8 cellular contexts compared by ENCODE assay signal in genomic region chr17:75776399-75777242, GRCh38. TPM values are rescaled to one million over a fixed set of nuclear protein-coding genes. Genes with fewer than 3 reads are reported as not detected.
DNase-seq lines count a peak whose midpoint lies in the region; ATAC-seq, FAIRE-seq and TF ChIP-seq lines count a peak whose summit lies in the region.

No MANE protein-coding gene starts in this region.

- H3K4me3 ChIP-seq in A549 (peak overlapping the region; percentile 69; the same call in 1 of the 3 replicates), HL-60 (replicated peaks; ENCODE audit: insufficient read depth, low read length) (no peak overlapping the region), right atrium auricular region (peak overlapping the region; percentile 17 to 85)

- H3K9me3 ChIP-seq in A549: no peaks in the 10 kb centered on the region
- H3K9me3 ChIP-seq in right atrium auricular region: no peaks in the 10 kb centered on the region

- peaks cover 45% of the 10 kb centered on the region for H3K36me3 ChIP-seq in right atrium auricular region

- no peaks in the 10 kb centered on the region for H3K9me3 Mint-ChIP-seq in activated CD4-positive, alpha-beta memory T cell treated with anti-CD3 and anti-CD28 coated beads, Interleukin-2, amount 10 ng/mL, durations not matched to agents 7 days and 5 days
- H3K9me3 Mint-ChIP-seq in stimulated activated memory B cell treated with anti-CD40 and anti-IgM and Interleukin-4, amounts not matched to agents 10 μg/mL and 1 μg/mL and 100 μg/mL, for 72 hours: no peaks in the 10 kb centered on the region

- ATAC-seq in A549 (no peak), HG03025 (IDR thresholded peaks at IDR 0.05; ENCODE audit: low FRiP score, unreplicated experiment) (no peak)
- no peak for ATAC-seq in stimulated activated memory B cell treated with anti-CD40 and anti-IgM and Interleukin-4, amounts not matched to agents 10 μg/mL and 1 μg/mL and 100 μg/mL, for 72 hours

- TF ChIP-seq POLR2A in A549 (IDR thresholded peaks at IDR 0.05; ENCODE audit: low read length): no peak; the same call in 1 of the 2 replicates

- H3K27me3 ChIP-seq in HL-60 (ENCODE audit: insufficient read depth, poor library complexity, severe bottlenecking) (no peaks in the 10 kb centered on the region), right atrium auricular region (no peaks in the 10 kb centered on the region)

- no peak for FAIRE-seq in A549 (lab: Jason Lieb, UNC)

- H3K4me1 ChIP-seq in A549 (peaks cover 27% of the 10 kb centered on the region), right atrium auricular region (peaks cover 0 to 31% of the 10 kb centered on the region in 2 donors)

- CTCF ChIA-PET in A549 (lab: Yijun Ruan, JAX): interaction anchor here (0.6 to 9.7 kb wide), 17 partner anchors 8 to 215 kb away, joined by 3 to 131 read pairs (median 4); partner anchors contain the start of genes GALK1, SMIM5 and WBP2
- CTCF ChIA-PET in activated CD4-positive, alpha-beta memory T cell treated with anti-CD3 and anti-CD28 coated beads, Interleukin-2, amount 10 ng/mL, durations not matched to agents 7 days and 5 days (lab: Charles Lee): interaction anchor here (1.0 to 4.9 kb wide), 7 partner anchors 9 to 99 kb away, joined by 3 to 23 read pairs (median 8); partner anchors contain the start of gene GALK1

- 84% methylated on average over 15 of the region's 15 CpGs for WGBS in A549 (ENCODE audit: missing lambda C conversion rate)

- no peak for DNase-seq in A549 (ENCODE audit: low read depth in 1 of 2, low spot score in 1 of 2)
- peak in 1 of 2 experiments; percentile 86 for DNase-seq in HL-60 (ENCODE audit: low read depth in 1 of 2, low spot score in 1 of 2)
- no peak for DNase-seq in activated CD4-positive, alpha-beta memory T cell treated with anti-CD3 and anti-CD28 coated beads, Interleukin-2, amount 10 ng/mL, durations not matched to agents 7 days and 5 days
- DNase-seq in right atrium auricular region (ENCODE audit: low spot score): no peak
- DNase-seq in NCI-H2196 (lab: John Stamatoyannopoulos, UW; ENCODE audit: unreplicated experiment): no peak
- DNase-seq in central memory CD4-positive, alpha-beta T cell: no peak

- peak overlapping the region; percentile 88 for H3K4me3 Mint-ChIP-seq in activated CD4-positive, alpha-beta memory T cell treated with anti-CD3 and anti-CD28 coated beads, Interleukin-2, amount 10 ng/mL, durations not matched to agents 7 days and 5 days
- peak overlapping the region; percentile 60 for H3K4me3 Mint-ChIP-seq in stimulated activated memory B cell treated with anti-CD40 and anti-IgM and Interleukin-4, amounts not matched to agents 10 μg/mL and 1 μg/mL and 100 μg/mL, for 72 hours

- H3K27me3 Mint-ChIP-seq in activated CD4-positive, alpha-beta memory T cell treated with anti-CD3 and anti-CD28 coated beads, Interleukin-2, amount 10 ng/mL, durations not matched to agents 7 days and 5 days: no peaks in the 10 kb centered on the region
- H3K27me3 Mint-ChIP-seq in stimulated activated memory B cell treated with anti-CD40 and anti-IgM and Interleukin-4, amounts not matched to agents 10 μg/mL and 1 μg/mL and 100 μg/mL, for 72 hours: no peaks in the 10 kb centered on the region

- TF ChIP-seq CTCF in A549 (IDR thresholded peaks at IDR 0.05): no peak
- no peak for TF ChIP-seq CTCF in HL-60 (IDR thresholded peaks at IDR 0.05; ENCODE audit: insufficient read depth, low read length)
- TF ChIP-seq CTCF in right atrium auricular region (IDR thresholded peaks at IDR 0.05): no peak

- POLR2A ChIA-PET in A549 (lab: Yijun Ruan, JAX): interaction anchor here (0.7 to 4.2 kb wide), 10 partner anchors 7 to 120 kb away, joined by 3 to 40 read pairs (median 4); partner anchors contain the start of genes GALK1, TRIM47, TRIM65 and UNK
- POLR2A ChIA-PET in activated CD4-positive, alpha-beta memory T cell treated with anti-CD3 and anti-CD28 coated beads, Interleukin-2, amount 10 ng/mL, durations not matched to agents 7 days and 5 days (lab: Charles Lee): interaction anchor here (0.7 to 9.6 kb wide), 25 partner anchors 7 to 817 kb away, joined by 3 to 214 read pairs (median 5); partner anchors contain the start of genes GALK1, RECQL5, SAP30BP and SMIM5

- peak overlapping the region; percentile 79 for H3K4me2 ChIP-seq in A549

- no peak for TF ChIP-seq EP300 in A549 (IDR thresholded peaks at IDR 0.05)

- H3K4me1 Mint-ChIP-seq in activated CD4-positive, alpha-beta memory T cell treated with anti-CD3 and anti-CD28 coated beads, Interleukin-2, amount 10 ng/mL, durations not matched to agents 7 days and 5 days: peaks cover 38% of the 10 kb centered on the region
- peaks cover 40% of the 10 kb centered on the region for H3K4me1 Mint-ChIP-seq in stimulated activated memory B cell treated with anti-CD40 and anti-IgM and Interleukin-4, amounts not matched to agents 10 μg/mL and 1 μg/mL and 100 μg/mL, for 72 hours

- H3K27ac Mint-ChIP-seq in activated CD4-positive, alpha-beta memory T cell treated with anti-CD3 and anti-CD28 coated beads, Interleukin-2, amount 10 ng/mL, durations not matched to agents 7 days and 5 days: peak overlapping the region; percentile 52
- H3K27ac Mint-ChIP-seq in stimulated activated memory B cell treated with anti-CD40 and anti-IgM and Interleukin-4, amounts not matched to agents 10 μg/mL and 1 μg/mL and 100 μg/mL, for 72 hours: peak overlapping the region; percentile 96

- no peak for TF ChIP-seq RAD21 in A549 (conservative IDR thresholded peaks at IDR 0.05 in 1 of 2, IDR thresholded peaks at IDR 0.05 in 1 of 2)

- H3K27ac ChIP-seq in A549: no peak overlapping the region
- peak overlapping the region; percentile 54 for H3K27ac ChIP-seq in HL-60 (replicated peaks)
- peak overlapping the region; percentile 49 to 99 for H3K27ac ChIP-seq in right atrium auricular region

- H3K36me3 Mint-ChIP-seq in activated CD4-positive, alpha-beta memory T cell treated with anti-CD3 and anti-CD28 coated beads, Interleukin-2, amount 10 ng/mL, durations not matched to agents 7 days and 5 days (ENCODE audit: low read depth): peaks cover 41% of the 10 kb centered on the region
- peaks cover 33% of the 10 kb centered on the region for H3K36me3 Mint-ChIP-seq in stimulated activated memory B cell treated with anti-CD40 and anti-IgM and Interleukin-4, amounts not matched to agents 10 μg/mL and 1 μg/mL and 100 μg/mL, for 72 hours

TF ChIP-seq in A549, 52 proteins besides CTCF, POLR2A, EP300 and RAD21 (continues in another document):
- TF ChIP-seq NFE2L2 (conservative IDR thresholded peaks at IDR 0.05; ENCODE audit: low read length): 0 out of 2 replicates have a peak, but pooled peaks have one; percentile 27
- TF ChIP-seq BCL3 (IDR thresholded peaks at IDR 0.05): peak; percentile 0; the same call in 1 of the 3 replicates
- no peak for TF ChIP-seq MYC (IDR thresholded peaks at IDR 0.05; ENCODE audit: borderline replicate concordance, low read length)
- peak; percentile 88 for TF ChIP-seq FOSB (CRISPR knock-in tag; IDR thresholded peaks at IDR 0.05)
- no peak for TF ChIP-seq EHF (CRISPR knock-in tag; IDR thresholded peaks at IDR 0.05)
- TF ChIP-seq TP53 (CRISPR knock-in tag; IDR thresholded peaks at IDR 0.05): peak; percentile 70; the same call in 1 of the 2 replicates
- TF ChIP-seq JUN (IDR thresholded peaks at IDR 0.05): peak; percentile 58 to 81
- no peak for TF ChIP-seq RFX5 (IDR thresholded peaks at IDR 0.05)
- TF ChIP-seq HOXB5 (CRISPR knock-in tag; IDR thresholded peaks at IDR 0.05): no peak
- TF ChIP-seq KDM1A (IDR thresholded peaks at IDR 0.05; ENCODE audit: low read depth): no peak
- TF ChIP-seq HEYL (CRISPR knock-in tag; IDR thresholded peaks at IDR 0.05): no peak
- TF ChIP-seq TFCP2L1 (CRISPR knock-in tag; IDR thresholded peaks at IDR 0.05): peak; percentile 89
- 0 out of 2 replicates have a peak, but pooled peaks have one; percentile 11 for TF ChIP-seq POLR2AphosphoS2 (conservative IDR thresholded peaks at IDR 0.05; ENCODE audit: low read length)

RNA-seq across cellular contexts. Expression of gene UNK, which starts 8.0 kb away (rescaled TPM):
- polyA plus RNA-seq in A549 (2011; rRNA removed) (34.5 and 40.0 TPM in 2 replicates), A549 (2017; fragmentation: RNase III; extraction: RNeasy Plus Mini Kit Qiagen cat#74134 plus additional on column Dnase treatment) (27.0 to 31.5 TPM (median 29.1 TPM) in 3 replicates)
- 23.9 and 28.2 TPM in 2 replicates for polyA plus RNA-seq in A549 (2012; cell fraction: cytosol; rRNA removed)
- 42.4 and 50.7 TPM in 2 replicates for polyA plus RNA-seq in A549 (2012; cell fraction: nucleus; rRNA removed)
- 27.2 and 33.9 TPM in 2 replicates for polyA minus RNA-seq in A549 (2011; rRNA and poly(A)+ RNA removed)
- total RNA-seq in activated CD4-positive, alpha-beta memory T cell treated with anti-CD3 and anti-CD28 coated beads, Interleukin-2, amount 10 ng/mL, durations not matched to agents 7 days and 5 days: 10 to 100 TPM; 26.1 TPM
- 10 to 100 TPM; 18.8 to 25.3 TPM for total RNA-seq in right atrium auricular region

RNA-seq across cellular contexts. Expression of gene GALK1, which starts 11.6 kb away (rescaled TPM):
- polyA plus RNA-seq in A549 (2011; rRNA removed) (20.7 and 21.3 TPM in 2 replicates), A549 (2017; fragmentation: RNase III; extraction: RNeasy Plus Mini Kit Qiagen cat#74134 plus additional on column Dnase treatment) (50.9 to 55.6 TPM (median 54.3 TPM) in 3 replicates)
- 70.7 and 89.2 TPM in 2 replicates for polyA plus RNA-seq in A549 (2012; cell fraction: cytosol; rRNA removed)
- 111 and 163 TPM in 2 replicates for polyA plus RNA-seq in A549 (2012; cell fraction: nucleus; rRNA removed)
- 18.7 and 33.3 TPM in 2 replicates for polyA minus RNA-seq in A549 (2011; rRNA and poly(A)+ RNA removed)
- total RNA-seq in activated CD4-positive, alpha-beta memory T cell treated with anti-CD3 and anti-CD28 coated beads, Interleukin-2, amount 10 ng/mL, durations not matched to agents 7 days and 5 days: 10 to 100 TPM; 40.0 to 40.6 TPM
- total RNA-seq in right atrium auricular region: 10 to 100 TPM; 19.6 to 21.0 TPM

RNA-seq across cellular contexts. Expression of gene ITGB4, which starts 55.4 kb away (rescaled TPM):
- polyA plus RNA-seq in A549 (2011; rRNA removed) (19.8 and 20.6 TPM in 2 replicates), A549 (2017; fragmentation: RNase III; extraction: RNeasy Plus Mini Kit Qiagen cat#74134 plus additional on column Dnase treatment) (30.1 to 37.4 TPM (median 36.0 TPM) in 3 replicates)
- 17.2 and 22.1 TPM in 2 replicates for polyA plus RNA-seq in A549 (2012; cell fraction: cytosol; rRNA removed)
- polyA plus RNA-seq in A549 (2012; cell fraction: nucleus; rRNA removed): 77.1 and 140 TPM in 2 replicates
- polyA minus RNA-seq in A549 (2011; rRNA and poly(A)+ RNA removed): 53.3 and 59.6 TPM in 2 replicates
- total RNA-seq in activated CD4-positive, alpha-beta memory T cell treated with anti-CD3 and anti-CD28 coated beads, Interleukin-2, amount 10 ng/mL, durations not matched to agents 7 days and 5 days: under 1 TPM; 0.43 to 0.68 TPM
- 10 to 100 TPM; 11.1 to 37.5 TPM for total RNA-seq in right atrium auricular region

Comparison
In these comparisons a context has a peak if more than half of its experiments do, and no peak if none do; other contexts are left out.
1. H3K27ac ChIP-seq: peak in HL-60 (single experiment) and right atrium auricular region (2 of 2); none in A549 (0 of 2).
2. RNA of gene ITGB4, which starts 55.4 kb away (total RNA-seq): 11.1 to 37.5 TPM in right atrium auricular region; 0.43 to 0.68 TPM in activated CD4-positive, alpha-beta memory T cell treated with anti-CD3 and anti-CD28 coated beads, Interleukin-2, amount 10 ng/mL, durations not matched to agents 7 days and 5 days; every median in the first group is over 4 times any median in the second.